Comparison of ENCODE assay signal across 1 cellular context in genomic region chr6:29748391-29749352, GRCh38.
TF ChIP-seq lines count a peak whose summit lies in the region.

No MANE protein-coding gene starts in this region.

TF ChIP-seq in K562, 482 proteins besides CTCF, POLR2A, EP300 and RAD21 (continued from another document):
- no peak for TF ChIP-seq GATAD2A (IDR thresholded peaks at IDR 0.05)
- TF ChIP-seq PML (IDR thresholded peaks at IDR 0.05; ENCODE audit: low read length): no peak; the same call in 1 of the 2 replicates
- TF ChIP-seq TCFL5 (CRISPR knock-in tag; conservative IDR thresholded peaks at IDR 0.05): no peak
- no peak for TF ChIP-seq PREB (CRISPR knock-in tag; IDR thresholded peaks at IDR 0.05)
- no peak for TF ChIP-seq ZNF77 (CRISPR knock-in tag; IDR thresholded peaks at IDR 0.05)
- no peak for TF ChIP-seq ZC3H8 (IDR thresholded peaks at IDR 0.05)
- no peak for TF ChIP-seq E2F5 (CRISPR knock-in tag; IDR thresholded peaks at IDR 0.05)
- TF ChIP-seq ZNF57 (CRISPR knock-in tag; IDR thresholded peaks at IDR 0.05): no peak
- no peak for TF ChIP-seq THRB (CRISPR knock-in tag; conservative IDR thresholded peaks at IDR 0.05)
- TF ChIP-seq ZNF134 (CRISPR knock-in tag; conservative IDR thresholded peaks at IDR 0.05): no peak
- no peak for TF ChIP-seq PHF20 (IDR thresholded peaks at IDR 0.05; ENCODE audit: partially characterized antibody)
- no peak for TF ChIP-seq CREB3 (tag; conservative IDR thresholded peaks at IDR 0.05; ENCODE audit: low read depth)
- TF ChIP-seq E2F3 (CRISPR knock-in tag; IDR thresholded peaks at IDR 0.05): no peak
- no peak for TF ChIP-seq NCOA6 (IDR thresholded peaks at IDR 0.05)
- no peak for TF ChIP-seq MXI1 (IDR thresholded peaks at IDR 0.05; ENCODE audit: low read depth, low read length)
- TF ChIP-seq NRF1 (conservative IDR thresholded peaks at IDR 0.05 in 1 of 2, IDR thresholded peaks at IDR 0.05 in 1 of 2): peak in 1 of 2 experiments; percentile 38; a peak in 2 of 4 replicates
- no peak for TF ChIP-seq ZNF518B (CRISPR knock-in tag; IDR thresholded peaks at IDR 0.05)
- 0 out of 2 replicates have a peak, but pooled peaks have one; percentile 28 for TF ChIP-seq ZNF431 (CRISPR knock-in tag; IDR thresholded peaks at IDR 0.05)
- no peak for TF ChIP-seq FOXA3 (CRISPR knock-in tag; conservative IDR thresholded peaks at IDR 0.05 in 1 of 2, IDR thresholded peaks at IDR 0.05 in 1 of 2)
- 0 out of 2 replicates have a peak, but pooled peaks have one; percentile 51 for TF ChIP-seq ZNF583 (CRISPR knock-in tag; IDR thresholded peaks at IDR 0.05)
- 0 out of 2 replicates have a peak, but pooled peaks have one; percentile 37 for TF ChIP-seq THAP12 (CRISPR knock-in tag; IDR thresholded peaks at IDR 0.05)
- no peak for TF ChIP-seq KLF13 (tag; IDR thresholded peaks at IDR 0.05; ENCODE audit: borderline replicate concordance, low read depth)
- no peak for TF ChIP-seq KLF16 (IDR thresholded peaks at IDR 0.05)
- no peak for TF ChIP-seq FOXP1 (CRISPR knock-in tag; IDR thresholded peaks at IDR 0.05)
- no peak for TF ChIP-seq THRAP3 (IDR thresholded peaks at IDR 0.05; ENCODE audit: borderline replicate concordance)
- peak; percentile 46; the same call in 1 of the 2 replicates for TF ChIP-seq ZBTB9 (CRISPR knock-in tag; IDR thresholded peaks at IDR 0.05)
- TF ChIP-seq ZFP36 (IDR thresholded peaks at IDR 0.05; ENCODE audit: low read depth, low read length, partially characterized antibody): no peak
- no peak for TF ChIP-seq CREB1 (IDR thresholded peaks at IDR 0.05)
- 0 out of 2 replicates have a peak, but pooled peaks have one; percentile 23 for TF ChIP-seq CREB1 (CRISPR knock-in tag; IDR thresholded peaks at IDR 0.05)
- TF ChIP-seq ZNF449 (CRISPR knock-in tag; IDR thresholded peaks at IDR 0.05): no peak
- TF ChIP-seq DEAF1 (CRISPR knock-in tag; IDR thresholded peaks at IDR 0.05): no peak
- no peak for TF ChIP-seq ZKSCAN1 (IDR thresholded peaks at IDR 0.05; ENCODE audit: low read depth, low read length)
- no peak for TF ChIP-seq KHSRP (IDR thresholded peaks at IDR 0.05)
- TF ChIP-seq ZNF76 (CRISPR knock-in tag; IDR thresholded peaks at IDR 0.05; ENCODE audit: borderline replicate concordance): peak; percentile 61; the same call in 1 of the 2 replicates
- no peak for TF ChIP-seq SETDB1 (IDR thresholded peaks at IDR 0.05; ENCODE audit: low read length)
- no peak for TF ChIP-seq SIN3A (IDR thresholded peaks at IDR 0.05; ENCODE audit: borderline replicate concordance in 2 of 2, control insufficient read depth in 1 of 2, low read depth in 2 of 2, low read length in 2 of 2)
